In the genomic region with DNA sequence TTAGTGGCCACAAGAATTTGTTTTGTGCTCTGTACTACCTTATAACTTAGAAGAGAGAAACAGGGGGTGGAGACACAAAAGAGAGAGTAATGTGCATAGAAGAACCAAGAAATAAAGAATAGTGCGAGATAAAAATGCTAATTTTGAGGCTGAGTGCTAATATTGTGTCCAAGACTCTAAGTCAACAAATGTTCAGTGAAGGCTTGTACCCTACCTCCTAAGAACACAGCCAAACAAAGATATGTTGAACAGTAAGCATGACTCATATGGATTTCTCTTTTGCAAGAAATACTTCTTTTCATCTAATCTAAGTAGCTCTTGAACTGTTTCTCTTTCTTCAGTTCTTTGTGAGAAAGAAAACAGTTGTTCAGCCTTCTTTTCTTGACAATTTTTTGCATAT, we compare ENCODE assay signal across 2 cellular contexts.
TF ChIP-seq lines count a peak whose summit lies in the region.

No MANE protein-coding gene starts in this region.

TF ChIP-seq in SK-N-SH, 30 proteins besides CTCF, POLR2A, EP300 and RAD21 (continued from another document):
- TF ChIP-seq, protein P1, sequence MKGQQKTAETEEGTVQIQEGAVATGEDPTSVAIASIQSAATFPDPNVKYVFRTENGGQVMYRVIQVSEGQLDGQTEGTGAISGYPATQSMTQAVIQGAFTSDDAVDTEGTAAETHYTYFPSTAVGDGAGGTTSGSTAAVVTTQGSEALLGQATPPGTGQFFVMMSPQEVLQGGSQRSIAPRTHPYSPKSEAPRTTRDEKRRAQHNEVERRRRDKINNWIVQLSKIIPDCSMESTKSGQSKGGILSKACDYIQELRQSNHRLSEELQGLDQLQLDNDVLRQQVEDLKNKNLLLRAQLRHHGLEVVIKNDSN (IDR thresholded peaks at IDR 0.05; ENCODE audit: borderline replicate concordance, low read depth), result no peak
- TF ChIP-seq SMC3 (IDR thresholded peaks at IDR 0.05; ENCODE audit: low read depth, low read length), result no peak
- no peak for TF ChIP-seq SIN3A (IDR thresholded peaks at IDR 0.05; ENCODE audit: borderline replicate concordance, low read depth, low read length)
- peak; percentile 58; the same call in 1 of the 2 replicates for TF ChIP-seq FOSL2 (IDR thresholded peaks at IDR 0.05; ENCODE audit: borderline replicate concordance, low read depth)
- no peak for TF ChIP-seq GABPA (IDR thresholded peaks at IDR 0.05; ENCODE audit: low read depth)
- TF ChIP-seq TCF12 (IDR thresholded peaks at IDR 0.05), result peak; percentile 24; the same call in 1 of the 2 replicates
TF ChIP-seq in SK-N-SH: peak in this region for 3.

TF ChIP-seq in WTC11, 78 proteins besides CTCF, POLR2A, EP300 and RAD21 (continued from another document):
- TF ChIP-seq, protein P2, sequence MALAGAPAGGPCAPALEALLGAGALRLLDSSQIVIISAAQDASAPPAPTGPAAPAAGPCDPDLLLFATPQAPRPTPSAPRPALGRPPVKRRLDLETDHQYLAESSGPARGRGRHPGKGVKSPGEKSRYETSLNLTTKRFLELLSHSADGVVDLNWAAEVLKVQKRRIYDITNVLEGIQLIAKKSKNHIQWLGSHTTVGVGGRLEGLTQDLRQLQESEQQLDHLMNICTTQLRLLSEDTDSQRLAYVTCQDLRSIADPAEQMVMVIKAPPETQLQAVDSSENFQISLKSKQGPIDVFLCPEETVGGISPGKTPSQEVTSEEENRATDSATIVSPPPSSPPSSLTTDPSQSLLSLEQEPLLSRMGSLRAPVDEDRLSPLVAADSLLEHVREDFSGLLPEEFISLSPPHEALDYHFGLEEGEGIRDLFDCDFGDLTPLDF (CRISPR knock-in tag; IDR thresholded peaks at IDR 0.05), result no peak
- no peak for TF ChIP-seq RELA (CRISPR knock-in tag; IDR thresholded peaks at IDR 0.05; ENCODE audit: borderline replicate concordance)
